ENCODE assay signal across 25 cellular contexts in the genomic region with DNA sequence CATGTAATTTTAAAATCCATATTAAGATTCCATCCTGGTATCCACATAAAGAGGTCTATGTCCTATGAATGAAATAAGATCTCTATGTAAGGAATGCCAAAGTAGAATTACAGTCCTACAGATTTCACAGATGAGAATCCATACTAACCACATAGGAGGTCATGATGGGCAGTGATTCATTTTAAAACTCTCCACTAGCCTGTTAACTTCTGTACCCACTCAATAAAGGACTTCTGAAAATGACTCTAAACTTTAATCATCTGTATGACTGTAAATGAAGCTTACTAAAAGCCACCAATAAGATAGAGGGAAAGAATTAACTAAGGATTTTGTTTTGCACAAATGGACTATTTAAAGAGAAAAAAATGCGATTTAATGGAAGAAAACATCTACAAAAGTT. TPM values are rescaled to one million over a fixed set of nuclear protein-coding genes. Genes with fewer than 3 reads are reported as not detected.
"Had no signal": no experiment of that assay in that cellular context is flagged by ENCODE, and none has a peak within 500 bp of the region (broad histone marks: within the 10 kb centered on the region; RNA-seq: fewer than 3 reads in every experiment).

No MANE protein-coding gene starts in this region.

- H3K27ac Mint-ChIP-seq: activated CD8-positive, alpha-beta T cell treated with anti-CD3 and anti-CD28 coated beads, Interleukin-2, amount 10 ng/mL, durations not matched to agents 7 days and 5 days; activated naive CD8-positive, alpha-beta T cell; T-helper 1 cell treated with Interleukin-12 subunit alpha and Interleukin-12 subunit beta and Interleukin-4 antibody, amounts not matched to agents 30 μg/mL and 1 μg/mL, for 36 hours; WTC11 had no signal

- H3K4me3 Mint-ChIP-seq: activated CD8-positive, alpha-beta T cell treated with anti-CD3 and anti-CD28 coated beads, Interleukin-2, amount 10 ng/mL, durations not matched to agents 7 days and 5 days; activated naive CD8-positive, alpha-beta T cell; T-helper 1 cell treated with Interleukin-12 subunit alpha and Interleukin-12 subunit beta and Interleukin-4 antibody, amounts not matched to agents 30 μg/mL and 1 μg/mL, for 36 hours; WTC11 had no signal

- ATAC-seq: activated CD8-positive, alpha-beta T cell treated with anti-CD3 and anti-CD28 coated beads, Interleukin-2, amount 10 ng/mL, durations not matched to agents 7 days and 5 days; SK-N-SH treated with all-trans-retinoic acid at 6 μM for 48 hours; WTC11 had no signal

- H3K36me3 Mint-ChIP-seq: activated naive CD8-positive, alpha-beta T cell; WTC11 had no signal

- H3K9me3 Mint-ChIP-seq: T-helper 1 cell treated with Interleukin-12 subunit alpha and Interleukin-12 subunit beta and Interleukin-4 antibody, amounts not matched to agents 30 μg/mL and 1 μg/mL, for 36 hours had no signal

- DNase-seq: activated CD4-positive, alpha-beta T cell treated with anti-CD3 and anti-CD28 coated beads for 48 hours; activated CD4-positive, alpha-beta T cell treated with anti-CD3 and anti-CD28 coated beads, Interleukin-2, amount 50 U/mL, for 4 hours; activated CD4-positive, CD25-positive, alpha-beta regulatory T cell treated with anti-CD3 and anti-CD28 coated beads, Interleukin-2, amount 50 U/mL, for 72 hours; activated CD8-positive, alpha-beta memory T cell treated with anti-CD3 and anti-CD28 coated beads, Interleukin-2, amount 50 U/mL, for 48 hours; activated CD8-positive, alpha-beta T cell treated with anti-CD3 and anti-CD28 coated beads, Interleukin-2, amount 10 ng/mL, durations not matched to agents 7 days and 5 days; activated naive CD4-positive, alpha-beta T cell; activated T-cell treated with anti-CD3 and anti-CD28 coated beads, Interleukin-2, amount 50 U/mL, for 48 hours; brain microvascular endothelial cell; Karpas-422; MM.1S; NCI-H1105; NCI-H1436; NCI-H1694 treated with DMSO at 0.1 percent for 48 hours; NCI-H2029 treated with DMSO at 0.1 percent for 48 hours; NCI-H510A treated with DMSO at 0.1 percent for 48 hours; NCI-H69; Peyer's patch; Right ventricle myocardium superior; SW 1271 had no signal

- H3K4me1 Mint-ChIP-seq: WTC11 had no signal

RNA-seq across cellular contexts. Expression of a gene that starts 28.7 kb away (rescaled TPM):
- total RNA-seq: activated CD8-positive, alpha-beta T cell treated with anti-CD3 and anti-CD28 coated beads, Interleukin-2, amount 10 ng/mL, durations not matched to agents 7 days and 5 days; cardiac muscle cell; Right ventricle myocardium superior; SJSA1; WTC11 had no signal

RNA-seq across cellular contexts. Expression of a gene that starts 47.3 kb away (rescaled TPM):
- total RNA-seq: activated CD8-positive, alpha-beta T cell treated with anti-CD3 and anti-CD28 coated beads, Interleukin-2, amount 10 ng/mL, durations not matched to agents 7 days and 5 days; cardiac muscle cell; Right ventricle myocardium superior; SJSA1; WTC11 had no signal
